In genomic region chr5:150246835-150247234, GRCh38 we compare ENCODE assay signal across 25 cellular contexts. TPM values are rescaled to one million over a fixed set of nuclear protein-coding genes. Genes with fewer than 3 reads are reported as not detected.
"Had no signal": no experiment of that assay in that cellular context is flagged by ENCODE, and none has a peak within 500 bp of the region (broad histone marks: within the 10 kb centered on the region; RNA-seq: fewer than 3 reads in every experiment).

No MANE protein-coding gene starts in this region.

- H3K4me3 ChIP-seq: spleen, testis, vagina had no signal

- H3K27ac ChIP-seq: foreskin keratinocyte, spleen, testis, vagina, VCaP had no signal

- H3K27ac Mint-ChIP-seq: activated CD4-positive, alpha-beta memory T cell treated with anti-CD3 and anti-CD28 coated beads, Interleukin-2, amount 10 ng/mL, durations not matched to agents 7 days and 5 days; activated CD4-positive, alpha-beta T cell treated with anti-CD3 and anti-CD28 coated beads, Interleukin-2, amount 10 ng/mL, durations not matched to agents 24 days and 14 days; activated naive CD4-positive, alpha-beta T cell treated with anti-CD3 and anti-CD28 coated beads, Interleukin-2, amount 10 ng/mL, durations not matched to agents 7 days and 5 days; activated T-cell treated with anti-CD3 and anti-CD28 coated beads, Interleukin-2, amount 50 U/mL, for 72 hours; dendritic cell treated with granulocyte-macrophage colony-stimulating factor and Interleukin-4, amounts not matched to agents 40 ng/mL and 50 ng/mL, for 4 days had no signal

- H3K27me3 Mint-ChIP-seq: activated CD4-positive, alpha-beta memory T cell treated with anti-CD3 and anti-CD28 coated beads, Interleukin-2, amount 10 ng/mL, durations not matched to agents 7 days and 5 days; activated CD4-positive, alpha-beta T cell treated with anti-CD3 and anti-CD28 coated beads, Interleukin-2, amount 10 ng/mL, durations not matched to agents 24 days and 14 days had no signal

- H3K9me3 Mint-ChIP-seq: activated CD4-positive, alpha-beta memory T cell treated with anti-CD3 and anti-CD28 coated beads, Interleukin-2, amount 10 ng/mL, durations not matched to agents 7 days and 5 days; activated CD4-positive, alpha-beta T cell treated with anti-CD3 and anti-CD28 coated beads, Interleukin-2, amount 10 ng/mL, durations not matched to agents 24 days and 14 days; activated naive CD4-positive, alpha-beta T cell treated with anti-CD3 and anti-CD28 coated beads, Interleukin-2, amount 10 ng/mL, durations not matched to agents 7 days and 5 days; activated T-cell treated with anti-CD3 and anti-CD28 coated beads, Interleukin-2, amount 50 U/mL, for 72 hours; dendritic cell treated with granulocyte-macrophage colony-stimulating factor and Interleukin-4, amounts not matched to agents 40 ng/mL and 50 ng/mL, for 4 days had no signal

- H3K36me3 Mint-ChIP-seq: activated naive CD4-positive, alpha-beta T cell treated with anti-CD3 and anti-CD28 coated beads, Interleukin-2, amount 10 ng/mL, durations not matched to agents 7 days and 5 days had no signal

- H3K4me1 ChIP-seq: foreskin keratinocyte had no signal

- H3K9me3 ChIP-seq: spleen, testis, vagina had no signal

- H3K27me3 ChIP-seq: testis, vagina had no signal

- DNase-seq: activated CD4-positive, alpha-beta memory T cell treated with anti-CD3 and anti-CD28 coated beads, Interleukin-2, amount 10 ng/mL, durations not matched to agents 7 days and 5 days; activated CD4-positive, alpha-beta T cell treated with anti-CD3 and anti-CD28 coated beads, Interleukin-2, amount 10 ng/mL, durations not matched to agents 24 days and 14 days; activated effector memory CD4-positive, alpha-beta T cell treated with anti-CD3 and anti-CD28 coated beads, Interleukin-2, amount 50 U/mL, for 16 hours; activated naive CD4-positive, alpha-beta T cell treated with anti-CD3 and anti-CD28 coated beads, Interleukin-2, amount 10 ng/mL, durations not matched to agents 7 days and 5 days; activated T-cell treated with anti-CD3 and anti-CD28 coated beads, Interleukin-2, amount 50 U/mL, for 72 hours; amygdala; effector CD4-positive, alpha-beta T cell; erythroblast; foreskin keratinocyte; kidney; midbrain; retina; spleen; stimulated activated CD4-positive, alpha-beta T cell treated with anti-CD3 and anti-CD28 coated beads, Interleukin-4, amount 100 ng/mL, for 1 hour; stimulated activated naive CD4-positive, alpha-beta T cell; testis; trophoblast cell had no signal

- H3K4me1 Mint-ChIP-seq: activated CD4-positive, alpha-beta memory T cell treated with anti-CD3 and anti-CD28 coated beads, Interleukin-2, amount 10 ng/mL, durations not matched to agents 7 days and 5 days; activated CD4-positive, alpha-beta T cell treated with anti-CD3 and anti-CD28 coated beads, Interleukin-2, amount 10 ng/mL, durations not matched to agents 24 days and 14 days; activated naive CD4-positive, alpha-beta T cell treated with anti-CD3 and anti-CD28 coated beads, Interleukin-2, amount 10 ng/mL, durations not matched to agents 7 days and 5 days had no signal

- ATAC-seq: activated CD4-positive, CD25-positive, alpha-beta regulatory T cell treated with anti-CD3 and anti-CD28 coated beads, Interleukin-2, amount 50 U/mL, for 24 hours; activated T-cell treated with anti-CD3 and anti-CD28 coated beads, Interleukin-2, amount 50 U/mL, for 72 hours; foreskin keratinocyte had no signal

- H3K4me3 Mint-ChIP-seq: activated CD4-positive, alpha-beta memory T cell treated with anti-CD3 and anti-CD28 coated beads, Interleukin-2, amount 10 ng/mL, durations not matched to agents 7 days and 5 days; activated CD4-positive, alpha-beta T cell treated with anti-CD3 and anti-CD28 coated beads, Interleukin-2, amount 10 ng/mL, durations not matched to agents 24 days and 14 days; activated naive CD4-positive, alpha-beta T cell treated with anti-CD3 and anti-CD28 coated beads, Interleukin-2, amount 10 ng/mL, durations not matched to agents 7 days and 5 days; activated T-cell treated with anti-CD3 and anti-CD28 coated beads, Interleukin-2, amount 50 U/mL, for 72 hours; dendritic cell treated with granulocyte-macrophage colony-stimulating factor and Interleukin-4, amounts not matched to agents 40 ng/mL and 50 ng/mL, for 4 days had no signal

- H3K36me3 ChIP-seq: spleen, vagina had no signal

RNA-seq across cellular contexts. Expression of gene CAMK2A, which starts 42.7 kb away (rescaled TPM):
- total RNA-seq: activated CD4-positive, alpha-beta memory T cell treated with anti-CD3 and anti-CD28 coated beads, Interleukin-2, amount 10 ng/mL, durations not matched to agents 7 days and 5 days; activated CD4-positive, alpha-beta T cell treated with anti-CD3 and anti-CD28 coated beads, Interleukin-2, amount 10 ng/mL, durations not matched to agents 24 days and 14 days; activated T-cell treated with anti-CD3 and anti-CD28 coated beads, Interleukin-2, amount 50 U/mL, for 72 hours; lung microvascular endothelial cell; T-helper 2 cell treated with Interferon-gamma antibody and Interleukin-4, amounts not matched to agents 100 ng/mL and 5 ng/mL, for 36 hours had no signal
- polyA plus RNA-seq: foreskin keratinocyte had no signal

RNA-seq across cellular contexts. Expression of gene ARSI, which starts 55.9 kb away (rescaled TPM):
- total RNA-seq: activated CD4-positive, alpha-beta memory T cell treated with anti-CD3 and anti-CD28 coated beads, Interleukin-2, amount 10 ng/mL, durations not matched to agents 7 days and 5 days; activated CD4-positive, alpha-beta T cell treated with anti-CD3 and anti-CD28 coated beads, Interleukin-2, amount 10 ng/mL, durations not matched to agents 24 days and 14 days; activated T-cell treated with anti-CD3 and anti-CD28 coated beads, Interleukin-2, amount 50 U/mL, for 72 hours; lung microvascular endothelial cell; T-helper 2 cell treated with Interferon-gamma antibody and Interleukin-4, amounts not matched to agents 100 ng/mL and 5 ng/mL, for 36 hours had no signal
- polyA plus RNA-seq: neural cell had no signal

RNA-seq across cellular contexts. Expression of gene SLC6A7, which starts 57.0 kb away (rescaled TPM):
- total RNA-seq: activated CD4-positive, alpha-beta memory T cell treated with anti-CD3 and anti-CD28 coated beads, Interleukin-2, amount 10 ng/mL, durations not matched to agents 7 days and 5 days; activated CD4-positive, alpha-beta T cell treated with anti-CD3 and anti-CD28 coated beads, Interleukin-2, amount 10 ng/mL, durations not matched to agents 24 days and 14 days; activated T-cell treated with anti-CD3 and anti-CD28 coated beads, Interleukin-2, amount 50 U/mL, for 72 hours; foreskin keratinocyte; kidney; lung microvascular endothelial cell; osteoblast; spleen; T-helper 2 cell treated with Interferon-gamma antibody and Interleukin-4, amounts not matched to agents 100 ng/mL and 5 ng/mL, for 36 hours had no signal
- polyA plus RNA-seq: foreskin keratinocyte had no signal
